1 cellular context compared by ENCODE assay signal in genomic region chr2:134432438-134432883, GRCh38.
TF ChIP-seq lines count a peak whose summit lies in the region.

No MANE protein-coding gene starts in this region.

TF ChIP-seq in GM23338, 12 proteins besides CTCF, POLR2A, EP300 and RAD21 (continued from another document):
- TF ChIP-seq ZNF462 (CRISPR knock-in tag; IDR thresholded peaks at IDR 0.05): no peak
